32 cellular contexts compared by ENCODE assay signal in genomic region chr4:115657991-115658390, GRCh38.
"Had no signal": no experiment of that assay in that cellular context is flagged by ENCODE, and none has a peak within 500 bp of the region (broad histone marks: within the 10 kb centered on the region; RNA-seq: fewer than 3 reads in every experiment).

No MANE protein-coding gene starts in this region.

- H3K4me1 Mint-ChIP-seq: activated CD4-positive, alpha-beta memory T cell treated with anti-CD3 and anti-CD28 coated beads, Interleukin-2, amount 10 ng/mL, durations not matched to agents 7 days and 5 days; activated CD4-positive, alpha-beta T cell treated with anti-CD3 and anti-CD28 coated beads, Interleukin-2, amount 10 ng/mL, durations not matched to agents 7 days and 5 days; activated naive CD4-positive, alpha-beta T cell treated with anti-CD3 and anti-CD28 coated beads, Interleukin-2, amount 10 ng/mL, durations not matched to agents 7 days and 5 days; activated naive CD8-positive, alpha-beta T cell treated with anti-CD3 and anti-CD28 coated beads, Interleukin-2, amount 10 ng/mL, durations not matched to agents 7 days and 5 days; naive thymus-derived CD4-positive, alpha-beta T cell; stimulated activated memory B cell treated with anti-CD40 and anti-IgM and Interleukin-4, amounts not matched to agents 10 μg/mL and 1 μg/mL and 100 μg/mL, for 72 hours; stimulated activated naive CD8-positive, alpha-beta T cell treated with anti-CD3 and anti-CD28 coated beads, Interleukin-15, amount 100 ng/mL, for 72 hours had no signal

- H3K4me3 Mint-ChIP-seq: activated CD4-positive, alpha-beta memory T cell treated with anti-CD3 and anti-CD28 coated beads, Interleukin-2, amount 10 ng/mL, durations not matched to agents 7 days and 5 days; activated CD4-positive, alpha-beta T cell treated with anti-CD3 and anti-CD28 coated beads, Interleukin-2, amount 10 ng/mL, durations not matched to agents 7 days and 5 days; activated naive CD4-positive, alpha-beta T cell treated with anti-CD3 and anti-CD28 coated beads, Interleukin-2, amount 10 ng/mL, durations not matched to agents 7 days and 5 days; activated naive CD8-positive, alpha-beta T cell treated with anti-CD3 and anti-CD28 coated beads, Interleukin-2, amount 10 ng/mL, durations not matched to agents 7 days and 5 days; activated T-cell treated with anti-CD3 and anti-CD28 coated beads, Interleukin-2, amount 50 U/mL, for 24 hours; mesothelial cell of epicardium; naive thymus-derived CD4-positive, alpha-beta T cell; stimulated activated memory B cell treated with anti-CD40 and anti-IgM and Interleukin-4, amounts not matched to agents 10 μg/mL and 1 μg/mL and 100 μg/mL, for 72 hours; stimulated activated naive CD8-positive, alpha-beta T cell treated with anti-CD3 and anti-CD28 coated beads, Interleukin-15, amount 100 ng/mL, for 72 hours had no signal

- H3K27ac ChIP-seq: brain microvascular endothelial cell, epithelial cell of prostate, esophagus squamous epithelium, ovary, skin epidermis, thyroid gland, upper lobe of left lung, vagina had no signal

- H3K27ac Mint-ChIP-seq: activated CD4-positive, alpha-beta memory T cell treated with anti-CD3 and anti-CD28 coated beads, Interleukin-2, amount 10 ng/mL, durations not matched to agents 7 days and 5 days; activated CD4-positive, alpha-beta T cell treated with anti-CD3 and anti-CD28 coated beads, Interleukin-2, amount 10 ng/mL, durations not matched to agents 7 days and 5 days; activated naive CD4-positive, alpha-beta T cell treated with anti-CD3 and anti-CD28 coated beads, Interleukin-2, amount 10 ng/mL, durations not matched to agents 7 days and 5 days; activated naive CD8-positive, alpha-beta T cell treated with anti-CD3 and anti-CD28 coated beads, Interleukin-2, amount 10 ng/mL, durations not matched to agents 7 days and 5 days; activated T-cell treated with anti-CD3 and anti-CD28 coated beads, Interleukin-2, amount 50 U/mL, for 24 hours; mesothelial cell of epicardium; naive thymus-derived CD4-positive, alpha-beta T cell; progenitor cell of endocrine pancreas; stimulated activated memory B cell treated with anti-CD40 and anti-IgM and Interleukin-4, amounts not matched to agents 10 μg/mL and 1 μg/mL and 100 μg/mL, for 72 hours; stimulated activated naive CD8-positive, alpha-beta T cell treated with anti-CD3 and anti-CD28 coated beads, Interleukin-15, amount 100 ng/mL, for 72 hours had no signal

- H3K36me3 ChIP-seq: brain microvascular endothelial cell, esophagus squamous epithelium, ovary, thyroid gland, upper lobe of left lung, vagina had no signal

- FAIRE-seq: astrocyte, endometrium, keratinocyte had no signal

- H3K27me3 ChIP-seq: brain microvascular endothelial cell, esophagus squamous epithelium, ovary, thyroid gland, upper lobe of left lung, vagina had no signal

- H3K4me1 ChIP-seq: esophagus squamous epithelium, thyroid gland, upper lobe of left lung, vagina had no signal

- ATAC-seq: left colon; naive thymus-derived CD4-positive, alpha-beta T cell; sciatic nerve; stimulated activated naive CD8-positive, alpha-beta T cell treated with anti-CD3 and anti-CD28 coated beads, Interleukin-15, amount 100 ng/mL, for 72 hours had no signal

- H3K9me3 Mint-ChIP-seq: activated CD4-positive, alpha-beta T cell treated with anti-CD3 and anti-CD28 coated beads, Interleukin-2, amount 10 ng/mL, durations not matched to agents 7 days and 5 days; activated T-cell treated with anti-CD3 and anti-CD28 coated beads, Interleukin-2, amount 50 U/mL, for 24 hours had no signal

- H3K9me3 ChIP-seq: esophagus squamous epithelium, ovary, thyroid gland, upper lobe of left lung, vagina had no signal

- H3K4me3 ChIP-seq: esophagus squamous epithelium, ovary, skin epidermis, thyroid gland, upper lobe of left lung, vagina had no signal

- DNase-seq: activated CD4-positive, alpha-beta memory T cell treated with anti-CD3 and anti-CD28 coated beads, Interleukin-2, amount 10 ng/mL, durations not matched to agents 7 days and 5 days; activated CD4-positive, alpha-beta T cell treated with anti-CD3 and anti-CD28 coated beads for 1 hour; activated CD4-positive, alpha-beta T cell treated with anti-CD3 and anti-CD28 coated beads, Interleukin-2, amount 10 ng/mL, durations not matched to agents 7 days and 5 days; activated CD8-positive, alpha-beta memory T cell treated with anti-CD3 and anti-CD28 coated beads, Interleukin-2, amount 50 U/mL, for 48 hours; activated gamma-delta T cell; activated naive CD4-positive, alpha-beta T cell treated with anti-CD3 and anti-CD28 coated beads, Interleukin-2, amount 10 ng/mL, durations not matched to agents 7 days and 5 days; activated naive CD8-positive, alpha-beta T cell treated with anti-CD3 and anti-CD28 coated beads, Interleukin-2, amount 10 ng/mL, durations not matched to agents 7 days and 5 days; activated T-cell treated with anti-CD3 and anti-CD28 coated beads, Interleukin-2, amount 50 U/mL, for 24 hours; brain microvascular endothelial cell; effector CD4-positive, alpha-beta T cell; esophagus squamous epithelium; foreskin melanocyte; left colon; mammary epithelial cell; naive thymus-derived CD4-positive, alpha-beta T cell; ovary; stimulated activated CD4-positive, alpha-beta T cell treated with anti-CD3 and anti-CD28 coated beads, Interleukin-12 subunit alpha, Interleukin-12 subunit beta, amount 100 ng/mL, for 4 hours; stimulated activated CD4-positive, alpha-beta T cell treated with anti-CD3 and anti-CD28 coated beads, Interleukin-4, amount 100 ng/mL, for 1 hour; stimulated activated naive CD8-positive, alpha-beta T cell treated with anti-CD3 and anti-CD28 coated beads, Interleukin-15, amount 100 ng/mL, for 72 hours; T-helper 2 cell; thyroid gland; upper lobe of left lung had no signal

- H3K36me3 Mint-ChIP-seq: activated naive CD4-positive, alpha-beta T cell treated with anti-CD3 and anti-CD28 coated beads, Interleukin-2, amount 10 ng/mL, durations not matched to agents 7 days and 5 days; activated naive CD8-positive, alpha-beta T cell treated with anti-CD3 and anti-CD28 coated beads, Interleukin-2, amount 10 ng/mL, durations not matched to agents 7 days and 5 days; naive thymus-derived CD4-positive, alpha-beta T cell; stimulated activated memory B cell treated with anti-CD40 and anti-IgM and Interleukin-4, amounts not matched to agents 10 μg/mL and 1 μg/mL and 100 μg/mL, for 72 hours had no signal
